In the genomic region with DNA sequence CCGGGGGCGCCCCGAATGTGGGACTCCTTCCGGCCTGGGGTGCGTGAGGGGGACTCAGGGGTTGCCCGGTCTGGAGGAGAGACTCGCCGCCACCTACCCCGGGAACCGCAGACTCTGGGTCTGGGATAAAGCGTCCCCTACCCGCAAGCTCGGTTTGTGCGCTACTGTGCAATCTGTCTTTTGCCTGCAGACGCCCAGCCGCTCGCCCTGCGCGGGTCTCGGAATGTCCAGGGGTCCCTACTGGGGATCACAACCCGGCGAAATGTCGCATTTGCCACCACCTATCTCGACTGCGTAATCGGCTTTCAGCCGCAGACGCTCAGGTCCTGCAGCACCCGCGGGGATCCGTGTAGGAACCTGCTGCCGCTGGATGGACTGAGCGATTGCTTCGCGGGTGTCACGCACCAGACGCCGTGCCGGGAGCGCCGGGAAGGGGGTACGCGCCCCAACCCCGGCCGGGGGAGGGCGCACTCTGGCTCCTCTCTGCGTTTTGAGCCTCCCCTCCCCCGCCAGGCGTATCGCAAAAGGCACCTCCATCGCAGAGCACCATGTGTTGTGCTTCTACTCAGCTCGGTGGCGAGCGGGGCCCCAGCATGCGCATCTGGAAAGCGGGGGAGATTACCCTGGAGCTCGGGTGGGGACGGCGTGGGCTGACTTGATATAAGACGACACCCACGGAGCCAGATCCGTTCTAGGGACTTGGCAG, we compare ENCODE assay signal across 8 cellular contexts. TPM values are rescaled to one million over a fixed set of nuclear protein-coding genes. Genes with fewer than 3 reads are reported as not detected.
A peak's percentile ranks its signal among the peaks of the same experiment; 100 is the strongest.
DNase-seq lines count a peak whose midpoint lies in the region; ATAC-seq, FAIRE-seq and TF ChIP-seq lines count a peak whose summit lies in the region.

No MANE protein-coding gene starts in this region.

- H3K4me1 ChIP-seq in Caco-2 (peaks cover 12% of the 10 kb centered on the region), kidney (ENCODE audit: control insufficient read depth in 1 of 2, insufficient read depth in 1 of 2, low read depth in 1 of 2, low read length in 2 of 2) (peaks cover 8 to 25% of the 10 kb centered on the region in 2 donors)

- CTCF ChIA-PET in Caco-2 (lab: Charles Lee) = no interaction called here

- peak overlapping the region; percentile 91 for H3K4me3 Mint-ChIP-seq in Caco-2 (ENCODE audit: unreplicated experiment)

- TF ChIP-seq CTCF in Caco-2 (IDR thresholded peaks at IDR 0.05; ENCODE audit: insufficient read depth in 1 of 2, low read depth in 1 of 2, low read length in 1 of 2, severe bottlenecking in 1 of 2, unreplicated experiment in 1 of 2) (peak; percentile 10 to 59), WI38 (IDR thresholded peaks at IDR 0.05; ENCODE audit: low read depth, low read length) (0 out of 2 replicates have a peak, but pooled peaks have one; percentile 19), bronchial epithelial cell (IDR thresholded peaks at IDR 0.05; ENCODE audit: insufficient read depth, low read length, severe bottlenecking) (peak; percentile 69), kidney (IDR thresholded peaks at IDR 0.05; ENCODE audit: borderline replicate concordance, extremely low read depth, insufficient read depth) (peak; percentile 1)

- TSS peak; percentile 89 for BruUV-seq in Caco-2 (replicated peaks; lab: Mats Ljungman, UMichigan)

- peak; percentile 19 for ATAC-seq in GM21528 (IDR thresholded peaks at IDR 0.05; ENCODE audit: low FRiP score, unreplicated experiment)

- H3K4me3 ChIP-seq in Caco-2 (ENCODE audit: low read depth, low read length) = peak overlapping the region; percentile 72
- peak overlapping the region; percentile 91 for H3K4me3 ChIP-seq in WI38 (ENCODE audit: low read depth, low read length)
- peak overlapping the region; percentile 61 for H3K4me3 ChIP-seq in bronchial epithelial cell (ENCODE audit: low read depth, low read length)
- peak overlapping the region; percentile 85 to 86 for H3K4me3 ChIP-seq in kidney (ENCODE audit: low read length in 2 of 2)

- H3K9me3 ChIP-seq in Caco-2 (no peaks in the 10 kb centered on the region), kidney (ENCODE audit: control insufficient read depth in 1 of 2, low read length in 2 of 2) (no peaks in the 10 kb centered on the region)

- H3K9me3 Mint-ChIP-seq in Caco-2 (ENCODE audit: unreplicated experiment) = no peaks in the 10 kb centered on the region

- H3K27me3 Mint-ChIP-seq in Caco-2 (ENCODE audit: insufficient read depth, unreplicated experiment) = no peaks in the 10 kb centered on the region

- H3K9ac ChIP-seq in kidney (ENCODE audit: low read length in 2 of 2) = peak overlapping the region; percentile 20 to 75

- POLR2A ChIA-PET in Caco-2 (lab: Charles Lee) = interaction anchor here (0.6 to 0.8 kb wide), 3 partner anchors 38 to 208 kb away, joined by 3 read pairs; a partner anchor contains a TSS

- no peak for FAIRE-seq in bronchial epithelial cell (lab: Jason Lieb, UNC)
- FAIRE-seq in kidney (lab: Jason Lieb, UNC) = no peak
- FAIRE-seq in urothelium cell line (lab: Jason Lieb, UNC) = no peak

- H3K27ac ChIP-seq in kidney (ENCODE audit: low read depth in 2 of 2, low read length in 2 of 2) = no peak overlapping the region

- peaks cover 8% of the 10 kb centered on the region for H3K36me3 Mint-ChIP-seq in Caco-2 (ENCODE audit: insufficient read depth, unreplicated experiment)

- DNase-seq in Caco-2 (peak; percentile 69 to 76), MV-4-11 (lab: John Stamatoyannopoulos, UW) (peak; percentile 58), bronchial epithelial cell (ENCODE audit: low read depth) (peak; percentile 43), kidney (peak; percentile 89), urothelium cell line (ENCODE audit: low spot score) (no peak)
- DNase-seq in stimulated activated CD4-positive, alpha-beta T cell treated with anti-CD3 and anti-CD28 coated beads, Interleukin-15, amount 100 ng/mL, for 48 hours (ENCODE audit: low read depth in 2 of 2) = peak; percentile 64 to 72

- H3K27ac Mint-ChIP-seq in Caco-2 (ENCODE audit: unreplicated experiment) = peak overlapping the region; percentile 76

- intact Hi-C loops in Caco-2 (cut with micrococcal nuclease; ENCODE audit: unreplicated experiment) = loop anchor here (1.0 to 2.0 kb wide), 2 partner anchors 32 to 128 kb away; a partner anchor contains a TSS
- intact Hi-C loops in kidney (cut with DNase I) = no loop called here

- peaks cover 22% of the 10 kb centered on the region for H3K4me1 Mint-ChIP-seq in Caco-2 (ENCODE audit: low read depth, unreplicated experiment)

- H3K27me3 ChIP-seq in Caco-2 (replicated peaks; ENCODE audit: control insufficient read depth, insufficient read depth, low read length) (no peaks in the 10 kb centered on the region), bronchial epithelial cell (ENCODE audit: control insufficient read depth, insufficient read depth, low read length) (no peaks in the 10 kb centered on the region)

- H3K36me3 ChIP-seq in Caco-2 (ENCODE audit: control insufficient read depth, insufficient read depth, low read length) (no peaks in the 10 kb centered on the region; the same call in 1 of the 2 replicates), bronchial epithelial cell (ENCODE audit: control insufficient read depth, insufficient read depth, low read length) (no peaks in the 10 kb centered on the region), kidney (ENCODE audit: control insufficient read depth in 1 of 2, insufficient read depth in 2 of 2, low read length in 2 of 2) (no peaks in the 10 kb centered on the region)

RNA-seq across cellular contexts. Expression of a gene that starts 0.8 kb away (rescaled TPM):
- total RNA-seq in Caco-2 (2022) (51.4 and 57.0 TPM in 2 replicates), bronchial epithelial cell (20.8 and 25.2 TPM in 2 replicates), kidney (70.3 TPM)
- 33.1 TPM for polyA plus RNA-seq in kidney (ENCODE audit: insufficient read depth, low read depth, low replicate concordance)

RNA-seq across cellular contexts. Expression of a gene that starts 31.9 kb away (rescaled TPM):
- total RNA-seq in Caco-2 (2022) (41.3 and 46.6 TPM in 2 replicates), bronchial epithelial cell (33.2 and 33.4 TPM in 2 replicates), kidney (38.6 TPM)
- polyA plus RNA-seq in kidney (ENCODE audit: insufficient read depth, low read depth, low replicate concordance) = 38.8 TPM

RNA-seq across cellular contexts. Expression of a gene that starts 32.0 kb away (rescaled TPM):
- 43.9 and 44.7 TPM in 2 replicates for total RNA-seq in Caco-2 (2022)
- total RNA-seq in bronchial epithelial cell = 12.9 and 17.9 TPM in 2 replicates
- 47.7 TPM for total RNA-seq in kidney
- 43.6 TPM for polyA plus RNA-seq in kidney (ENCODE audit: insufficient read depth, low read depth, low replicate concordance)

RNA-seq across cellular contexts. Expression of a gene that starts 56.3 kb away (rescaled TPM):
- not detected in 2 replicates for total RNA-seq in Caco-2 (2022)
- total RNA-seq in bronchial epithelial cell = not detected in 2 replicates
- total RNA-seq in kidney = not detected
- polyA plus RNA-seq in kidney (ENCODE audit: insufficient read depth, low read depth, low replicate concordance) = not detected

RNA-seq across cellular contexts. Expression of a gene that starts 57.7 kb away (rescaled TPM):
- total RNA-seq in Caco-2 (2022) (not detected in 2 replicates), bronchial epithelial cell (not detected in 2 replicates), kidney (not detected)
- not detected for polyA plus RNA-seq in kidney (ENCODE audit: insufficient read depth, low read depth, low replicate concordance)

Comparison
In these comparisons a context has a peak if more than half of its experiments do, and no peak if none do; other contexts are left out.
1. CTCF ChIP-seq: peak in every context shown above with its lines; median percentile 69 in bronchial epithelial cell; 34 in Caco-2; 19 in WI38; 1 in kidney.